1 cellular context compared by ENCODE assay signal in the genomic region with DNA sequence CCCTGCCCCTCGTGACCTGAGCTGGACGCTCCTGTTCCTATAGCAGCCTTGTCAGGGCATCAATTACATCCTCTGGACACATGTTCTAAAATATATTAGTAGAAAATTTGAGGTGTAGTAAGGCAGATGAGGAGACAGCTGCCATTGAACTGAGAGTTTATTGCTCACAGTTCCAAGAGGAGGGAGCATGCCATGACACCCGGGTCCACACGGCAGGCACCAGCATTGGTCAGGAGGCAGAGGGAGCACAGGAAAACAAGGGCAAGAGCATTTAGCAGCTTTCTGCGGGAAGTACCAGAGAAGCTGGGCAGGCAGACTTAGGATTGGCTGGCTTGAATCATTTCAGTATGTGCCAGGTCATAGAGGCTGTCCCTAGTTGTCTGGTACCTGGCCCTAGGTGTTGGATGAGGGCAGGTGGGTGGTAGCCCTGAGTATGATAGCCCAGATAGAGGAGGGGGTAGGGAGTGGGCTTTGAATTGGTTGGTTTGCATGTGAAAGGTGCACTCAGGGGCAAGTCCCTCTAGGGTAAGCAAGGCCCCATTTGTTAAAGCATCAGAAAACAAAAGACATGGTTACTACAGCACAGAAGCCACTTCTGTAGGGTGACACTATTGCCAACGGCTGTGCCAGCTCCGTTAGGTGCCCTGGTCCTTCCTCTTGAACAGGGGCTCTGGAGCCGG.
TF ChIP-seq lines count a peak whose summit lies in the region.

No MANE protein-coding gene starts in this region.

TF ChIP-seq in WTC11, 78 proteins besides CTCF, POLR2A, EP300 and RAD21 (continued from another document):
- TF ChIP-seq, protein P1, sequence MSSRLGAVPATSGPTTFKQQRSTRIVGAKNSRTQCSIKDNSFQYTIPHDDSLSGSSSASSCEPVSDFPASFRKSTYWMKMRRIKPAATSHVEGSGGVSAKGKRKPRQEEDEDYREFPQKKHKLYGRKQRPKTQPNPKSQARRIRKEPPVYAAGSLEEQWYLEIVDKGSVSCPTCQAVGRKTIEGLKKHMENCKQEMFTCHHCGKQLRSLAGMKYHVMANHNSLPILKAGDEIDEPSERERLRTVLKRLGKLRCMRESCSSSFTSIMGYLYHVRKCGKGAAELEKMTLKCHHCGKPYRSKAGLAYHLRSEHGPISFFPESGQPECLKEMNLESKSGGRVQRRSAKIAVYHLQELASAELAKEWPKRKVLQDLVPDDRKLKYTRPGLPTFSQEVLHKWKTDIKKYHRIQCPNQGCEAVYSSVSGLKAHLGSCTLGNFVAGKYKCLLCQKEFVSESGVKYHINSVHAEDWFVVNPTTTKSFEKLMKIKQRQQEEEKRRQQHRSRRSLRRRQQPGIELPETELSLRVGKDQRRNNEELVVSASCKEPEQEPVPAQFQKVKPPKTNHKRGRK (CRISPR knock-in tag; IDR thresholded peaks at IDR 0.05; ENCODE audit: borderline replicate concordance), result no peak
- TF ChIP-seq ZNF121 (CRISPR knock-in tag; IDR thresholded peaks at IDR 0.05) (no peak), NFYB (CRISPR knock-in tag; conservative IDR thresholded peaks at IDR 0.05; ENCODE audit: low read depth) (no peak), OVOL2 (CRISPR knock-in tag; IDR thresholded peaks at IDR 0.05; ENCODE audit: borderline replicate concordance) (no peak), SMAD3 (CRISPR knock-in tag; IDR thresholded peaks at IDR 0.05; ENCODE audit: borderline replicate concordance) (no peak), GABPB1 (CRISPR knock-in tag; IDR thresholded peaks at IDR 0.05) (no peak), ZNF138 (CRISPR knock-in tag; conservative IDR thresholded peaks at IDR 0.05) (no peak), TCF7 (CRISPR knock-in tag; IDR thresholded peaks at IDR 0.05; ENCODE audit: low read depth) (no peak), HMGA2 (CRISPR knock-in tag; IDR thresholded peaks at IDR 0.05) (no peak), NFE2L1 (CRISPR knock-in tag; IDR thresholded peaks at IDR 0.05) (no peak)
- TF ChIP-seq, protein P2, sequence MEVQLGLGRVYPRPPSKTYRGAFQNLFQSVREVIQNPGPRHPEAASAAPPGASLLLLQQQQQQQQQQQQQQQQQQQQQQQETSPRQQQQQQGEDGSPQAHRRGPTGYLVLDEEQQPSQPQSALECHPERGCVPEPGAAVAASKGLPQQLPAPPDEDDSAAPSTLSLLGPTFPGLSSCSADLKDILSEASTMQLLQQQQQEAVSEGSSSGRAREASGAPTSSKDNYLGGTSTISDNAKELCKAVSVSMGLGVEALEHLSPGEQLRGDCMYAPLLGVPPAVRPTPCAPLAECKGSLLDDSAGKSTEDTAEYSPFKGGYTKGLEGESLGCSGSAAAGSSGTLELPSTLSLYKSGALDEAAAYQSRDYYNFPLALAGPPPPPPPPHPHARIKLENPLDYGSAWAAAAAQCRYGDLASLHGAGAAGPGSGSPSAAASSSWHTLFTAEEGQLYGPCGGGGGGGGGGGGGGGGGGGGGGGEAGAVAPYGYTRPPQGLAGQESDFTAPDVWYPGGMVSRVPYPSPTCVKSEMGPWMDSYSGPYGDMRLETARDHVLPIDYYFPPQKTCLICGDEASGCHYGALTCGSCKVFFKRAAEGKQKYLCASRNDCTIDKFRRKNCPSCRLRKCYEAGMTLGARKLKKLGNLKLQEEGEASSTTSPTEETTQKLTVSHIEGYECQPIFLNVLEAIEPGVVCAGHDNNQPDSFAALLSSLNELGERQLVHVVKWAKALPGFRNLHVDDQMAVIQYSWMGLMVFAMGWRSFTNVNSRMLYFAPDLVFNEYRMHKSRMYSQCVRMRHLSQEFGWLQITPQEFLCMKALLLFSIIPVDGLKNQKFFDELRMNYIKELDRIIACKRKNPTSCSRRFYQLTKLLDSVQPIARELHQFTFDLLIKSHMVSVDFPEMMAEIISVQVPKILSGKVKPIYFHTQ (CRISPR knock-in tag; IDR thresholded peaks at IDR 0.05), result no peak
- TF ChIP-seq, protein P3, sequence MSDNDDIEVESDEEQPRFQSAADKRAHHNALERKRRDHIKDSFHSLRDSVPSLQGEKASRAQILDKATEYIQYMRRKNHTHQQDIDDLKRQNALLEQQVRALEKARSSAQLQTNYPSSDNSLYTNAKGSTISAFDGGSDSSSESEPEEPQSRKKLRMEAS (CRISPR knock-in tag; IDR thresholded peaks at IDR 0.05), result no peak
- TF ChIP-seq, protein P4, sequence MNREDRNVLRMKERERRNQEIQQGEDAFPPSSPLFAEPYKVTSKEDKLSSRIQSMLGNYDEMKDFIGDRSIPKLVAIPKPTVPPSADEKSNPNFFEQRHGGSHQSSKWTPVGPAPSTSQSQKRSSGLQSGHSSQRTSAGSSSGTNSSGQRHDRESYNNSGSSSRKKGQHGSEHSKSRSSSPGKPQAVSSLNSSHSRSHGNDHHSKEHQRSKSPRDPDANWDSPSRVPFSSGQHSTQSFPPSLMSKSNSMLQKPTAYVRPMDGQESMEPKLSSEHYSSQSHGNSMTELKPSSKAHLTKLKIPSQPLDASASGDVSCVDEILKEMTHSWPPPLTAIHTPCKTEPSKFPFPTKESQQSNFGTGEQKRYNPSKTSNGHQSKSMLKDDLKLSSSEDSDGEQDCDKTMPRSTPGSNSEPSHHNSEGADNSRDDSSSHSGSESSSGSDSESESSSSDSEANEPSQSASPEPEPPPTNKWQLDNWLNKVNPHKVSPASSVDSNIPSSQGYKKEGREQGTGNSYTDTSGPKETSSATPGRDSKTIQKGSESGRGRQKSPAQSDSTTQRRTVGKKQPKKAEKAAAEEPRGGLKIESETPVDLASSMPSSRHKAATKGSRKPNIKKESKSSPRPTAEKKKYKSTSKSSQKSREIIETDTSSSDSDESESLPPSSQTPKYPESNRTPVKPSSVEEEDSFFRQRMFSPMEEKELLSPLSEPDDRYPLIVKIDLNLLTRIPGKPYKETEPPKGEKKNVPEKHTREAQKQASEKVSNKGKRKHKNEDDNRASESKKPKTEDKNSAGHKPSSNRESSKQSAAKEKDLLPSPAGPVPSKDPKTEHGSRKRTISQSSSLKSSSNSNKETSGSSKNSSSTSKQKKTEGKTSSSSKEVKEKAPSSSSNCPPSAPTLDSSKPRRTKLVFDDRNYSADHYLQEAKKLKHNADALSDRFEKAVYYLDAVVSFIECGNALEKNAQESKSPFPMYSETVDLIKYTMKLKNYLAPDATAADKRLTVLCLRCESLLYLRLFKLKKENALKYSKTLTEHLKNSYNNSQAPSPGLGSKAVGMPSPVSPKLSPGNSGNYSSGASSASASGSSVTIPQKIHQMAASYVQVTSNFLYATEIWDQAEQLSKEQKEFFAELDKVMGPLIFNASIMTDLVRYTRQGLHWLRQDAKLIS (CRISPR knock-in tag; IDR thresholded peaks at IDR 0.05; ENCODE audit: borderline replicate concordance), result no peak
- TF ChIP-seq, protein P5, sequence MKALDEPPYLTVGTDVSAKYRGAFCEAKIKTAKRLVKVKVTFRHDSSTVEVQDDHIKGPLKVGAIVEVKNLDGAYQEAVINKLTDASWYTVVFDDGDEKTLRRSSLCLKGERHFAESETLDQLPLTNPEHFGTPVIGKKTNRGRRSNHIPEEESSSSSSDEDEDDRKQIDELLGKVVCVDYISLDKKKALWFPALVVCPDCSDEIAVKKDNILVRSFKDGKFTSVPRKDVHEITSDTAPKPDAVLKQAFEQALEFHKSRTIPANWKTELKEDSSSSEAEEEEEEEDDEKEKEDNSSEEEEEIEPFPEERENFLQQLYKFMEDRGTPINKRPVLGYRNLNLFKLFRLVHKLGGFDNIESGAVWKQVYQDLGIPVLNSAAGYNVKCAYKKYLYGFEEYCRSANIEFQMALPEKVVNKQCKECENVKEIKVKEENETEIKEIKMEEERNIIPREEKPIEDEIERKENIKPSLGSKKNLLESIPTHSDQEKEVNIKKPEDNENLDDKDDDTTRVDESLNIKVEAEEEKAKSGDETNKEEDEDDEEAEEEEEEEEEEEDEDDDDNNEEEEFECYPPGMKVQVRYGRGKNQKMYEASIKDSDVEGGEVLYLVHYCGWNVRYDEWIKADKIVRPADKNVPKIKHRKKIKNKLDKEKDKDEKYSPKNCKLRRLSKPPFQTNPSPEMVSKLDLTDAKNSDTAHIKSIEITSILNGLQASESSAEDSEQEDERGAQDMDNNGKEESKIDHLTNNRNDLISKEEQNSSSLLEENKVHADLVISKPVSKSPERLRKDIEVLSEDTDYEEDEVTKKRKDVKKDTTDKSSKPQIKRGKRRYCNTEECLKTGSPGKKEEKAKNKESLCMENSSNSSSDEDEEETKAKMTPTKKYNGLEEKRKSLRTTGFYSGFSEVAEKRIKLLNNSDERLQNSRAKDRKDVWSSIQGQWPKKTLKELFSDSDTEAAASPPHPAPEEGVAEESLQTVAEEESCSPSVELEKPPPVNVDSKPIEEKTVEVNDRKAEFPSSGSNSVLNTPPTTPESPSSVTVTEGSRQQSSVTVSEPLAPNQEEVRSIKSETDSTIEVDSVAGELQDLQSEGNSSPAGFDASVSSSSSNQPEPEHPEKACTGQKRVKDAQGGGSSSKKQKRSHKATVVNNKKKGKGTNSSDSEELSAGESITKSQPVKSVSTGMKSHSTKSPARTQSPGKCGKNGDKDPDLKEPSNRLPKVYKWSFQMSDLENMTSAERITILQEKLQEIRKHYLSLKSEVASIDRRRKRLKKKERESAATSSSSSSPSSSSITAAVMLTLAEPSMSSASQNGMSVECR (CRISPR knock-in tag; IDR thresholded peaks at IDR 0.05; ENCODE audit: borderline replicate concordance), result no peak
- TF ChIP-seq, protein P6, sequence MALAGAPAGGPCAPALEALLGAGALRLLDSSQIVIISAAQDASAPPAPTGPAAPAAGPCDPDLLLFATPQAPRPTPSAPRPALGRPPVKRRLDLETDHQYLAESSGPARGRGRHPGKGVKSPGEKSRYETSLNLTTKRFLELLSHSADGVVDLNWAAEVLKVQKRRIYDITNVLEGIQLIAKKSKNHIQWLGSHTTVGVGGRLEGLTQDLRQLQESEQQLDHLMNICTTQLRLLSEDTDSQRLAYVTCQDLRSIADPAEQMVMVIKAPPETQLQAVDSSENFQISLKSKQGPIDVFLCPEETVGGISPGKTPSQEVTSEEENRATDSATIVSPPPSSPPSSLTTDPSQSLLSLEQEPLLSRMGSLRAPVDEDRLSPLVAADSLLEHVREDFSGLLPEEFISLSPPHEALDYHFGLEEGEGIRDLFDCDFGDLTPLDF (CRISPR knock-in tag; IDR thresholded peaks at IDR 0.05), result no peak
- TF ChIP-seq, protein P7, sequence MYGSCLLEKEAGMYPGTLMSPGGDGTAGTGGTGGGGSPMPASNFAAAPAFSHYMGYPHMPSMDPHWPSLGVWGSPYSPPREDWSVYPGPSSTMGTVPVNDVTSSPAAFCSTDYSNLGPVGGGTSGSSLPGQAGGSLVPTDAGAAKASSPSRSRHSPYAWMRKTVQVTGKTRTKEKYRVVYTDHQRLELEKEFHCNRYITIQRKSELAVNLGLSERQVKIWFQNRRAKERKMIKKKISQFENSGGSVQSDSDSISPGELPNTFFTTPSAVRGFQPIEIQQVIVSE (CRISPR knock-in tag; IDR thresholded peaks at IDR 0.05; ENCODE audit: borderline replicate concordance), result no peak
